8 cellular contexts compared by ENCODE assay signal in genomic region chr12:27710592-27711311, GRCh38. TPM values are rescaled to one million over a fixed set of nuclear protein-coding genes. Genes with fewer than 3 reads are reported as not detected.
A peak's percentile ranks its signal among the peaks of the same experiment; 100 is the strongest.
DNase-seq lines count a peak whose midpoint lies in the region; ATAC-seq and TF ChIP-seq lines count a peak whose summit lies in the region.

Gene MRPS35, plus strand, starts transcription at chr12:27710832. Its CDS starts 12 bp downstream, at chr12:27710844.

- peaks cover 34% of the 10 kb centered on the region for H3K36me3 Mint-ChIP-seq in activated B cell treated with CpG ODN at 0.5 μM for 24 hours (ENCODE audit: low read depth)

- intact Hi-C loops in activated B cell treated with CpG ODN at 0.5 μM for 24 hours (cut with micrococcal nuclease), result loop anchor here (1.0 to 5.0 kb wide), 9 partner anchors 70 to 1670 kb away; partner anchors contain the start of genes CCDC91, ERGIC2, FGFR1OP2 and ITPR2

- peak; percentile 90 for DNase-seq in AG08396 (ENCODE audit: low spot score)
- DNase-seq in NCI-H226, result peak; percentile 92
- DNase-seq in activated B cell treated with CpG ODN at 0.5 μM for 24 hours, result peak; percentile 92
- peak; percentile 95 for DNase-seq in cardiac fibroblast (ENCODE audit: low read depth in 2 of 2)
- peak; percentile 96 for DNase-seq in iris pigment epithelial cell (ENCODE audit: low read depth)
- DNase-seq in stimulated activated CD4-positive, alpha-beta T cell treated with anti-CD3 and anti-CD28 coated beads, Interleukin-12 subunit alpha, Interleukin-12 subunit beta, amount 100 ng/mL, for 24 hours (ENCODE audit: low read depth in 2 of 2), result peak; percentile 79 to 86

- peak within 1 kb of the TSS; percentile 99 for H3K4me3 Mint-ChIP-seq in activated B cell treated with CpG ODN at 0.5 μM for 24 hours

- POLR2A ChIA-PET in activated B cell treated with CpG ODN at 0.5 μM for 24 hours (lab: Charles Lee), result interaction anchor here (1.3 to 3.4 kb wide), 2 partner anchors 69 to 187 kb away, joined by 3 to 26 read pairs; partner anchors contain the start of genes KLHL42 and MANSC4

- ATAC-seq in GM18873 (IDR thresholded peaks at IDR 0.05; ENCODE audit: low FRiP score, unreplicated experiment), result peak; percentile 95
- ATAC-seq in HG03135 (IDR thresholded peaks at IDR 0.05; ENCODE audit: unreplicated experiment), result peak; percentile 92
- ATAC-seq in activated B cell treated with CpG ODN at 0.5 μM for 24 hours (ENCODE audit: low read depth), result peak; percentile 99

- peak within 1 kb of the TSS; percentile 99 for H3K27ac Mint-ChIP-seq in activated B cell treated with CpG ODN at 0.5 μM for 24 hours

- CTCF ChIA-PET in activated B cell treated with CpG ODN at 0.5 μM for 24 hours (lab: Charles Lee), result no interaction called here

- peak within 1 kb of the TSS; percentile 97 to 100 for H3K4me3 ChIP-seq in cardiac fibroblast (replicated peaks in 1 of 2; ENCODE audit: low read depth in 2 of 2, low read length in 2 of 2)

- no peaks in the 10 kb centered on the region for H3K27me3 Mint-ChIP-seq in activated B cell treated with CpG ODN at 0.5 μM for 24 hours

- peaks cover 29% of the 10 kb centered on the region for H3K4me1 Mint-ChIP-seq in activated B cell treated with CpG ODN at 0.5 μM for 24 hours

- H3K9me3 Mint-ChIP-seq in activated B cell treated with CpG ODN at 0.5 μM for 24 hours, result no peaks in the 10 kb centered on the region

- TF ChIP-seq CTCF in activated B cell treated with CpG ODN at 0.5 μM for 24 hours (IDR thresholded peaks at IDR 0.05) (no peak), cardiac fibroblast (IDR thresholded peaks at IDR 0.05; ENCODE audit: low read depth, low read length) (no peak)

RNA-seq across cellular contexts. Expression of gene MRPS35, which starts in this region (rescaled TPM):
- 36.2 and 36.8 TPM in 2 replicates for total RNA-seq in activated B cell treated with CpG ODN at 0.5 μM for 24 hours

Comparison
In these comparisons a context has a peak if more than half of its experiments do, and no peak if none do; other contexts are left out.
1. Peak in every context shown above with its lines: DNase-seq, ATAC-seq and H3K4me3 ChIP-seq.